ENCODE assay signal across 18 cellular contexts in the genomic region with DNA sequence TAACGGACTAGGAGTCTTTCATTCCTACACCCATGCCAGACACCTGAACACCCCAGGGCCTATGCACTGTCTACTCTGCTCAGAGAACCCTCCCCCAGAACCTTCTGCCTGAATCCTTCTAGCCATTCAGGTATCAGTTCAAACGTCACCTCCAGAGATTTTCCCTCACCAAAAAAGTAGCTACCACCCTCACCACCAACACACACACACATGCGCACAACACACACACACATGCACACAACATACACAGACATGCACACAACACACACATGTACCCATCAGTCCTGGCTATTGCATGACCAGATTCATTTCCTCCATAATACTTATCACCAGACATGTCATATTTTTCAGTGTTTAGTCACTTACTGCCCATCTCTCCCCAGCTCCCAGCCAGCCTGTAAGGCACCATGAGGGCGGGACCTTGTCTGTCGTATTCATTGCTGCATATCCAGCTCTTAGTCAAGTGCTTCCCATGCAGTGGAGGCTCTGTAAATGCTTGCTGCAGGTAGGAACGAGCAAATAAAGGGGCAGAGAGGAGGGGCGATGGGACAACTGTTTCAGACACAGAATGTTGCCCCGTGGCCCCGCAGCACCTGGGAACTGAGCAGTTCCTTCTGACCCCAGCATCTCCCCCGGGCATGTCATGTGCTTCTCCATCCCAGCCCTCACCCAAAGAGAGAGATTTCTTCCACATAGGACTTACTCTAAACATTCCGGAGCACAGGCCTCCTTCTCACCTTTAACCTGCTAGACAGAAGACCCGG. TPM values are rescaled to one million over a fixed set of nuclear protein-coding genes. Genes with fewer than 3 reads are reported as not detected.
DNase-seq lines count a peak whose midpoint lies in the region; TF ChIP-seq lines count a peak whose summit lies in the region.
"Had no signal": no experiment of that assay in that cellular context is flagged by ENCODE, and none has a peak within 500 bp of the region (broad histone marks: within the 10 kb centered on the region; RNA-seq: fewer than 3 reads in every experiment).

No MANE protein-coding gene starts in this region.

- in situ Hi-C loops in GM23248 (cut with MboI) = no loop called here

- no peak overlapping the region for H3K27ac ChIP-seq in GM23248
- H3K27ac ChIP-seq: vagina had no signal

- H3K79me2 ChIP-seq in GM23248 (ENCODE audit: insufficient read depth) = peaks cover 43% of the 10 kb centered on the region; the same call in 1 of the 2 replicates

- H3K4me1 ChIP-seq in GM23248 (ENCODE audit: insufficient read depth) = peaks cover 7% of the 10 kb centered on the region; the same call in 1 of the 2 replicates

- peak; percentile 9 for DNase-seq in D341Med (ENCODE audit: low spot score)
- peak; percentile 39 for DNase-seq in GM23248
- peak; percentile 45 for DNase-seq in epithelial cell of esophagus (ENCODE audit: low read depth)
- DNase-seq in posterior vena cava (ENCODE audit: low spot score) = peak; percentile 22
- DNase-seq in stimulated activated CD4-positive, alpha-beta T cell treated with anti-CD3 and anti-CD28 coated beads, Interleukin-12 subunit alpha, Interleukin-12 subunit beta, amount 100 ng/mL, for 4 hours = no peak
- no peak for DNase-seq in NAMALWA (ENCODE audit: low spot score)
- no peak for DNase-seq in NOMO-1 (lab: John Stamatoyannopoulos, UW; ENCODE audit: unreplicated experiment in 2 of 2)
- DNase-seq: activated B cell treated with CpG ODN at 0.5 μM for 24 hours; activated naive CD8-positive, alpha-beta T cell treated with anti-CD3 and anti-CD28 coated beads, Interleukin-2, amount 10 ng/mL, durations not matched to agents 7 days and 5 days; CD4-positive, alpha-beta memory T cell; effector CD4-positive, alpha-beta T cell; H7; hypothalamus; NCI-H2171; occipital lobe; T1000 had no signal

- H3K27me3 ChIP-seq in GM23248 (replicated peaks; ENCODE audit: insufficient read depth) = no peaks in the 10 kb centered on the region
- H3K27me3 ChIP-seq: vagina had no signal

- no peak for TF ChIP-seq CTCF in epithelial cell of esophagus (IDR thresholded peaks at IDR 0.05; ENCODE audit: insufficient read depth, low read depth, low read length, missing control alignments)

- 86 to 89% methylated on average over 12 of the region's 12 CpGs for WGBS in GM23248 (ENCODE audit: low coverage in 1 of 2, low lambda C conversion rate in 2 of 2, missing lambda C conversion rate in 2 of 2), 2 experiments

- H2AFZ ChIP-seq in GM23248 = no peak overlapping the region

- no peaks in the 10 kb centered on the region for H4K20me1 ChIP-seq in GM23248 (ENCODE audit: insufficient read depth)

- H3K4me3 ChIP-seq in GM23248 (no peak overlapping the region), epithelial cell of esophagus (ENCODE audit: low read length) (no peak overlapping the region)
- H3K4me3 ChIP-seq: lung, vagina had no signal

- intact Hi-C loops in posterior vena cava (cut with DNase I) = loop anchor here in 1 of 2 donors (5.0 kb wide), 1 partner anchor 34 kb away; no protein-coding TSS in a partner anchor

- H3K9ac ChIP-seq in GM23248 = no peak overlapping the region

- no peaks in the 10 kb centered on the region for H3K9me2 ChIP-seq in GM23248 (ENCODE audit: insufficient read depth)

- H3K9me3 ChIP-seq in GM23248 (ENCODE audit: low read depth) = no peaks in the 10 kb centered on the region
- H3K9me3 ChIP-seq: vagina had no signal

- no peak overlapping the region for H3K4me2 ChIP-seq in GM23248 (ENCODE audit: unreplicated experiment)

- H3F3A ChIP-seq in GM23248 (ENCODE audit: insufficient read depth) = no peaks in the 10 kb centered on the region

- H3K36me3 ChIP-seq in GM23248 (ENCODE audit: low read depth) = no peaks in the 10 kb centered on the region
- H3K36me3 ChIP-seq: vagina had no signal

RNA-seq across cellular contexts. Expression of a gene that starts 29.2 kb away (rescaled TPM):
- 42.4 and 44.7 TPM in 2 replicates for total RNA-seq in GM23248 (2014; rRNA removed; shearing (Covaris generic))
- 22.8 and 24.3 TPM in 2 replicates for polyA plus RNA-seq in GM23248 (2016; fragmentation: Nextera tagmentation; extraction: Ambion mirVana)
- 10 to 100 TPM; 11.3 to 15.7 TPM for total RNA-seq in posterior vena cava

Comparison
In these comparisons a context has a peak if more than half of its experiments do, and no peak if none do; other contexts are left out.
1. DNase-seq: peak in D341Med (single experiment), GM23248 (single experiment), epithelial cell of esophagus (single experiment) and posterior vena cava (single experiment); none in stimulated activated CD4-positive, alpha-beta T cell treated with anti-CD3 and anti-CD28 coated beads, Interleukin-12 subunit alpha, Interleukin-12 subunit beta, amount 100 ng/mL, for 4 hours (single experiment), NAMALWA (single experiment) and NOMO-1 (0 of 2).